19 cellular contexts compared by ENCODE assay signal in genomic region chr9:130590305-130590704, GRCh38.
"Had no signal": no experiment of that assay in that cellular context is flagged by ENCODE, and none has a peak within 500 bp of the region (broad histone marks: within the 10 kb centered on the region; RNA-seq: fewer than 3 reads in every experiment).

No MANE protein-coding gene starts in this region.

- H3K27me3 ChIP-seq: gastrocnemius medialis, neural progenitor cell, tibial nerve, vagina had no signal

- H3K9me3 ChIP-seq: gastrocnemius medialis, tibial nerve, vagina had no signal

- H3K36me3 ChIP-seq: neural progenitor cell, tibial nerve, vagina had no signal

- H3K9ac ChIP-seq: neural progenitor cell had no signal

- DNase-seq: activated CD4-positive, alpha-beta T cell treated with anti-CD3 and anti-CD28 coated beads for 36 hours; activated CD8-positive, alpha-beta T cell treated with anti-CD3 and anti-CD28 coated beads for 36 hours; activated effector memory CD4-positive, alpha-beta T cell treated with Interleukin-2 at 50 U/mL for 16 hours; activated naive CD4-positive, alpha-beta T cell treated with anti-CD3 and anti-CD28 coated beads, Interleukin-2, amount 50 U/mL, for 16 hours; activated T-cell treated with anti-CD3 and anti-CD28 coated beads, Interleukin-2, amount 50 U/mL, for 4 hours; dermis blood vessel endothelial cell; effector memory CD8-positive, alpha-beta T cell; gastrocnemius medialis; naive B cell; stimulated activated CD4-positive, alpha-beta T cell treated with anti-CD3 and anti-CD28 coated beads, Interleukin-2, amount 100 ng/mL, for 48 hours; stimulated activated naive B cell treated with anti-CD40 and anti-IgM and Interleukin-4, amounts not matched to agents 10 μg/mL and 1 μg/mL and 100 μg/mL, for 72 hours; T-helper 9 cell; WERI-Rb-1 had no signal

- H3K27ac ChIP-seq: epithelial cell of prostate, gastrocnemius medialis, neural progenitor cell, tibial nerve, vagina, WERI-Rb-1 had no signal

- H3K4me1 ChIP-seq: neural progenitor cell had no signal

- H3K4me3 ChIP-seq: gastrocnemius medialis, neural progenitor cell, tibial nerve, vagina had no signal

- H3K4me2 ChIP-seq: neural progenitor cell had no signal

- ATAC-seq: activated CD4-positive, alpha-beta T cell treated with anti-CD3 and anti-CD28 coated beads for 36 hours; activated CD8-positive, alpha-beta T cell treated with anti-CD3 and anti-CD28 coated beads for 36 hours; activated T-cell treated with anti-CD3 and anti-CD28 coated beads, Interleukin-2, amount 50 U/mL, for 4 hours; effector memory CD8-positive, alpha-beta T cell; gastrocnemius medialis; left lobe of liver; stimulated activated naive B cell treated with anti-CD40 and anti-IgM and Interleukin-4, amounts not matched to agents 10 μg/mL and 1 μg/mL and 100 μg/mL, for 72 hours had no signal

- FAIRE-seq: islet of Langerhans had no signal

- H2AFZ ChIP-seq: neural progenitor cell had no signal
